Comparison of ENCODE assay signal across 7 cellular contexts in genomic region chr2:45649855-45650806, GRCh38. TPM values are rescaled to one million over a fixed set of nuclear protein-coding genes. Genes with fewer than 3 reads are reported as not detected.
DNase-seq lines count a peak whose midpoint lies in the region; ATAC-seq and TF ChIP-seq lines count a peak whose summit lies in the region.

No MANE protein-coding gene starts in this region.

- DNase-seq in GM13976 (ENCODE audit: low spot score) (peak; percentile 66), NCI-H2196 treated with DMSO at 0.1 percent for 48 hours (lab: John Stamatoyannopoulos, UW; ENCODE audit: unreplicated experiment) (peak; percentile 10), mesenteric fat pad (ENCODE audit: low spot score) (peak; percentile 93)
- DNase-seq in activated CD8-positive, alpha-beta memory T cell treated with anti-CD3 and anti-CD28 coated beads for 24 hours = peak; percentile 84
- peak; percentile 28 to 48 (median 38) for DNase-seq in effector memory CD8-positive, alpha-beta T cell
- peak; percentile 29 to 35 for DNase-seq in stimulated activated CD8-positive, alpha-beta memory T cell treated with anti-CD3 and anti-CD28 coated beads, Interleukin-2, amount 100 ng/mL, for 48 hours (ENCODE audit: low read depth in 2 of 2)

- TF ChIP-seq CTCF in GM13976 (IDR thresholded peaks at IDR 0.05; ENCODE audit: borderline replicate concordance, control extremely low read depth, extremely low read depth, insufficient read depth, missing control alignments) = no peak

- peak overlapping the region; percentile 94 to 97 for H3K27ac Mint-ChIP-seq in effector memory CD8-positive, alpha-beta T cell

- peaks cover 15 to 28% of the 10 kb centered on the region in 2 donors for H3K4me1 Mint-ChIP-seq in effector memory CD8-positive, alpha-beta T cell (ENCODE audit: low read depth in 2 of 2)

- H3K9me3 Mint-ChIP-seq in effector memory CD8-positive, alpha-beta T cell = no peaks in the 10 kb centered on the region

- no peaks in the 10 kb centered on the region for H3K27me3 Mint-ChIP-seq in effector memory CD8-positive, alpha-beta T cell

- H3K4me3 Mint-ChIP-seq in effector memory CD8-positive, alpha-beta T cell = peak overlapping the region; percentile 88 to 91

- ATAC-seq in HG02588 (IDR thresholded peaks at IDR 0.05; ENCODE audit: unreplicated experiment) = peak; percentile 26
- ATAC-seq in effector memory CD8-positive, alpha-beta T cell (replicated peaks) = peak; percentile 9

- in situ Hi-C loops in GM13976 (cut with MboI; ENCODE audit: low sequenced_read_pairs, unreplicated experiment) = loop anchor here (25.0 kb wide), 1 partner anchor 737 kb away; no protein-coding TSS in a partner anchor

- peaks cover 28% of the 10 kb centered on the region for H3K36me3 Mint-ChIP-seq in effector memory CD8-positive, alpha-beta T cell (ENCODE audit: insufficient read depth)

RNA-seq across cellular contexts. Expression of gene PRKCE, which starts 1.3 kb away (rescaled TPM):
- 34.1 TPM for total RNA-seq in mesenteric fat pad

RNA-seq across cellular contexts. Expression of gene SRBD1, which starts 39.1 kb away (rescaled TPM):
- 11.7 TPM for total RNA-seq in mesenteric fat pad

Comparison
In these comparisons a context has a peak if more than half of its experiments do, and no peak if none do; other contexts are left out.
1. Peak in every context shown above with its lines: DNase-seq and ATAC-seq.
2. DNase-seq: peak in every context shown above with its lines; median percentile 93 in mesenteric fat pad; 84 in activated CD8-positive, alpha-beta memory T cell treated with anti-CD3 and anti-CD28 coated beads for 24 hours; 66 in GM13976; 38 in effector memory CD8-positive, alpha-beta T cell; 32 in stimulated activated CD8-positive, alpha-beta memory T cell treated with anti-CD3 and anti-CD28 coated beads, Interleukin-2, amount 100 ng/mL, for 48 hours; 10 in NCI-H2196 treated with DMSO at 0.1 percent for 48 hours.